31 cellular contexts compared by ENCODE assay signal in the genomic region with DNA sequence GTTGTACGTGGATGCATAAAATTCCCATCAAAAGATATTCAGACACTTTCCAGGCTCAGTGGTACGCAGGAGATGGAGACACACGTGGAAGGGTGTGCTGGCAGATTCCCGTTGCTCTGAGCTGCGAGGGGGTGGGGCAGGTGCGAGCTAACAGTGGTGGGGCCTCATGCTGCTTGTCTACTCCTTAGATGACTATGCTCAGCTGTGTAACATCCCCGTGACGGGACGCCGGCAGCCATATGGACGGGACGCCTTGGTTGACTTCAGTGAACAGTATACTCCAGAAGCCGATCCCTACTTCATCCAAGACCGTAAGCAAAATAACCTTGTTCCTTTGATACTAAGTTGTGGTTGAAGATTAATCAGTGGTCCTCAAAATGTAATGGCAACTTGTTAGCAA.
"Had no signal": no experiment of that assay in that cellular context is flagged by ENCODE, and none has a peak within 500 bp of the region (broad histone marks: within the 10 kb centered on the region; RNA-seq: fewer than 3 reads in every experiment).

No MANE protein-coding gene starts in this region.

- DNase-seq: activated B cell treated with CpG ODN at 0.5 μM for 24 hours; activated CD4-positive, alpha-beta memory T cell treated with anti-CD3 and anti-CD28 coated beads for 36 hours; activated CD4-positive, alpha-beta T cell treated with anti-CD3 and anti-CD28 coated beads for 4 hours; activated CD4-positive, alpha-beta T cell treated with anti-CD3 and anti-CD28 coated beads, Interleukin-2, amount 10 ng/mL, durations not matched to agents 24 days and 14 days; activated CD4-positive, alpha-beta T cell treated with anti-CD3 and anti-CD28 coated beads, Interleukin-2, amount 50 U/mL, for 1 hour; activated CD4-positive, alpha-beta T cell treated with anti-CD3 and anti-CD28 coated beads, Interleukin-2, amount 50 U/mL, for 4 hours; activated CD4-positive, CD25-positive, alpha-beta regulatory T cell treated with anti-CD3 and anti-CD28 coated beads, Interleukin-2, amount 50 U/mL, for 72 hours; activated CD8-positive, alpha-beta memory T cell treated with anti-CD3 and anti-CD28 coated beads, Interleukin-2, amount 50 U/mL, for 4 hours; activated CD8-positive, alpha-beta T cell treated with anti-CD3 and anti-CD28 coated beads for 36 hours; activated effector memory CD4-positive, alpha-beta T cell treated with anti-CD3 and anti-CD28 coated beads, Interleukin-2, amount 50 U/mL, for 16 hours; activated gamma-delta T cell treated with Interleukin-2 at 50 U/mL for 16 hours; activated naive CD4-positive, alpha-beta T cell; activated naive CD4-positive, alpha-beta T cell treated with anti-CD3 and anti-CD28 coated beads for 36 hours; activated naive CD4-positive, alpha-beta T cell treated with anti-CD3 and anti-CD28 coated beads, Interleukin-2, amount 50 U/mL, for 16 hours; activated naive CD8-positive, alpha-beta T cell treated with anti-CD3 and anti-CD28 coated beads for 36 hours; activated T-cell treated with anti-CD3 and anti-CD28 coated beads for 4 hours; activated T-cell treated with anti-CD3 and anti-CD28 coated beads, Interleukin-2, amount 50 U/mL, for 1 hour; activated T-cell treated with anti-CD3 and anti-CD28 coated beads, Interleukin-2, amount 50 U/mL, for 4 hours; activated T-cell treated with anti-CD3 and anti-CD28 coated beads, Interleukin-2, amount 50 U/mL, for 72 hours; adrenal gland; amniotic stem cell; aorta; body of pancreas; brain microvascular endothelial cell; central memory CD4-positive, alpha-beta T cell; T-cell; T-helper 17 cell had no signal

- H3K27me3 ChIP-seq: adrenal gland, body of pancreas, brain microvascular endothelial cell, breast epithelium had no signal

- H3K4me3 ChIP-seq: adrenal gland, body of pancreas, breast epithelium had no signal

- ATAC-seq: activated CD8-positive, alpha-beta T cell treated with anti-CD3 and anti-CD28 coated beads for 36 hours; activated naive CD4-positive, alpha-beta T cell treated with anti-CD3 and anti-CD28 coated beads, Interleukin-2, amount 50 U/mL, for 72 hours; activated T-cell treated with anti-CD3 and anti-CD28 coated beads, Interleukin-2, amount 50 U/mL, for 4 hours; activated T-cell treated with anti-CD3 and anti-CD28 coated beads, Interleukin-2, amount 50 U/mL, for 72 hours; activated T-helper 17 cell treated with anti-CD3 and anti-CD28 coated beads, Interleukin-2, amount 50 U/mL, for 72 hours; body of pancreas; T-cell; T-helper 17 cell had no signal

- H3K9me3 ChIP-seq: adrenal gland, body of pancreas, breast epithelium had no signal

- H3K27ac ChIP-seq: adrenal gland, body of pancreas, brain microvascular endothelial cell, breast epithelium, VCaP had no signal

- H3K4me1 ChIP-seq: adrenal gland, body of pancreas, breast epithelium had no signal

- H3K36me3 ChIP-seq: adrenal gland, breast epithelium had no signal
